ENCODE assay signal across 11 cellular contexts in the genomic region with DNA sequence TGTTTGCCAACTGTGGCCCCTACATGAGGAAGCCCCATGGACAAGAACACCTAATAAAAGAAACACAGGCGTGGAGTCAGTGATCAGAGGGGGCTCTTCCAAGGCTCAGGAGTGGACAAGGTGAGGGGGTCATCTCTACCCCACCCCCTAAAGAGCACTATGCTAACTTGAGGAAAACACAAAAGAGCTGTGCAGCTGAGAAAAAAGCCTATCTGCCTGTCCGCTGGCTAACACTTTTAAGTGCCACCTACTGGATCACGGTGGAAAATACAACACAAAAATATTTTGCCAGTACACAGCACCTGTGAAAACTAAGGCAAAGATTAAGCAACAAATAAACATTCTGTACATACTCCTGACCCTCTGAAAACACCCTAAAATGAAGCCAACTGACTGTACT. TPM values are rescaled to one million over a fixed set of nuclear protein-coding genes. Genes with fewer than 3 reads are reported as not detected.
DNase-seq lines count a peak whose midpoint lies in the region; ATAC-seq, FAIRE-seq and TF ChIP-seq lines count a peak whose summit lies in the region.
"Had no signal": no experiment of that assay in that cellular context is flagged by ENCODE, and none has a peak within 500 bp of the region (broad histone marks: within the 10 kb centered on the region; RNA-seq: fewer than 3 reads in every experiment).

No MANE protein-coding gene starts in this region.

- H3K36me3 Mint-ChIP-seq in astrocyte (ENCODE audit: low read depth, unreplicated experiment), result no peaks in the 10 kb centered on the region
- H3K36me3 Mint-ChIP-seq in mesothelial cell of epicardium, result no peaks in the 10 kb centered on the region
- no peaks in the 10 kb centered on the region for H3K36me3 Mint-ChIP-seq in activated naive CD8-positive, alpha-beta T cell treated with anti-CD3 and anti-CD28 coated beads for 36 hours

- CTCF ChIA-PET in HEK293 (lab: Yijun Ruan, JAX), result interaction anchor here (0.6 to 11.5 kb wide), 11 partner anchors 15 to 830 kb away, joined by 3 to 277 read pairs (median 3); no protein-coding TSS in a partner anchor

- H3K4me3 ChIP-seq in HEK293 (ENCODE audit: low read depth, low read length), result no peak overlapping the region
- no peak overlapping the region for H3K4me3 ChIP-seq in astrocyte (ENCODE audit: insufficient read depth, low read depth, low read length)

- no peak overlapping the region for H3K4me2 ChIP-seq in astrocyte (ENCODE audit: low read length)

- no peak for ATAC-seq in HG02588 (IDR thresholded peaks at IDR 0.05; ENCODE audit: unreplicated experiment)

- no peak overlapping the region for H3K4me3 Mint-ChIP-seq in astrocyte (ENCODE audit: unreplicated experiment)
- H3K4me3 Mint-ChIP-seq in mesothelial cell of epicardium, result no peak overlapping the region
- no peak overlapping the region for H3K4me3 Mint-ChIP-seq in activated naive CD8-positive, alpha-beta T cell treated with anti-CD3 and anti-CD28 coated beads for 36 hours

- in situ Hi-C loops in G401 (cut with HindIII; ENCODE audit: low sequenced_read_pairs), result no loop called here

- H3K27ac ChIP-seq in HEK293 (ENCODE audit: extremely low read depth, low read depth, low read length) (no peak overlapping the region), astrocyte (ENCODE audit: low read depth, low read length) (no peak overlapping the region)
- H3K27ac ChIP-seq: epithelial cell of prostate had no signal

- DNase-seq in G401 (ENCODE audit: low spot score) (peak; percentile 31), astrocyte (ENCODE audit: low read depth) (no peak), mesothelial cell of epicardium (ENCODE audit: low spot score in 2 of 2, unreplicated experiment in 2 of 2) (no peak), GM19238 (ENCODE audit: insufficient read length, low spot score) (no peak), activated T-cell treated with anti-CD3 and anti-CD28 coated beads for 4 hours (no peak)
- DNase-seq in activated naive CD8-positive, alpha-beta T cell treated with anti-CD3 and anti-CD28 coated beads for 36 hours, result no peak
- DNase-seq: stimulated activated CD4-positive, alpha-beta T cell treated with anti-CD3 and anti-CD28 coated beads, Interleukin-4, amount 100 ng/mL, for 4 hours had no signal

- POLR2A ChIA-PET in HEK293 (lab: Yijun Ruan, JAX), result no interaction called here

- H4K20me1 ChIP-seq in astrocyte (ENCODE audit: insufficient read depth, low read length), result no peaks in the 10 kb centered on the region

- no peaks in the 10 kb centered on the region for H3K4me1 Mint-ChIP-seq in astrocyte (ENCODE audit: low read depth, unreplicated experiment)
- H3K4me1 Mint-ChIP-seq in mesothelial cell of epicardium, result peaks cover 5% of the 10 kb centered on the region
- H3K4me1 Mint-ChIP-seq in activated naive CD8-positive, alpha-beta T cell treated with anti-CD3 and anti-CD28 coated beads for 36 hours, result no peaks in the 10 kb centered on the region

- H3K4me1 ChIP-seq in HEK293 (ENCODE audit: control insufficient read depth, insufficient read depth, low read length) (no peaks in the 10 kb centered on the region), astrocyte (ENCODE audit: insufficient read depth, low read length) (no peaks in the 10 kb centered on the region)

- H3K27me3 Mint-ChIP-seq in astrocyte (ENCODE audit: low read depth, unreplicated experiment), result peaks cover 11% of the 10 kb centered on the region
- peaks cover under 1% of the 10 kb centered on the region for H3K27me3 Mint-ChIP-seq in mesothelial cell of epicardium (ENCODE audit: low read depth)
- H3K27me3 Mint-ChIP-seq in activated naive CD8-positive, alpha-beta T cell treated with anti-CD3 and anti-CD28 coated beads for 36 hours, result peaks cover 3% of the 10 kb centered on the region

- H3K9me3 Mint-ChIP-seq in astrocyte (ENCODE audit: unreplicated experiment) (no peaks in the 10 kb centered on the region), mesothelial cell of epicardium (no peaks in the 10 kb centered on the region)
- no peaks in the 10 kb centered on the region for H3K9me3 Mint-ChIP-seq in activated naive CD8-positive, alpha-beta T cell treated with anti-CD3 and anti-CD28 coated beads for 36 hours

- H3K9ac ChIP-seq in astrocyte (ENCODE audit: low read length), result no peak overlapping the region

- no peaks in the 10 kb centered on the region for H3K79me2 ChIP-seq in astrocyte (ENCODE audit: insufficient read depth, low read length)

- H3K9me3 ChIP-seq in HEK293 (ENCODE audit: control insufficient read depth, insufficient read depth, low read depth, low read length), result no peaks in the 10 kb centered on the region
- no peaks in the 10 kb centered on the region for H3K9me3 ChIP-seq in astrocyte (ENCODE audit: insufficient read depth, low read depth, low read length)

- H3K27me3 ChIP-seq in astrocyte (ENCODE audit: insufficient read depth, low read length), result peaks cover 6% of the 10 kb centered on the region

- TF ChIP-seq CTCF in HEK293 (tag by site-specific recombination; IDR thresholded peaks at IDR 0.05), result no peak
- TF ChIP-seq CTCF in astrocyte (IDR thresholded peaks at IDR 0.05; ENCODE audit: insufficient read depth, low read depth, low read length), result peak; percentile 31
- TF ChIP-seq CTCF in mesothelial cell of epicardium (IDR thresholded peaks at IDR 0.05; ENCODE audit: unreplicated experiment), result peak; percentile 46

- FAIRE-seq in astrocyte (lab: Jason Lieb, UNC), result peak; percentile 71

- H3K27ac Mint-ChIP-seq in astrocyte (ENCODE audit: unreplicated experiment) (no peak overlapping the region), mesothelial cell of epicardium (no peak overlapping the region)
- H3K27ac Mint-ChIP-seq in activated naive CD8-positive, alpha-beta T cell treated with anti-CD3 and anti-CD28 coated beads for 36 hours, result no peak overlapping the region

- H3K36me3 ChIP-seq in HEK293 (ENCODE audit: control insufficient read depth in 2 of 2, insufficient read depth in 1 of 2, low read length in 2 of 2), result no peaks in the 10 kb centered on the region
- H3K36me3 ChIP-seq in astrocyte (ENCODE audit: insufficient read depth, low read length), result no peaks in the 10 kb centered on the region

- H2AFZ ChIP-seq in astrocyte (ENCODE audit: low read depth, low read length), result no peak overlapping the region

TF ChIP-seq in HEK293, 187 proteins besides CTCF, POLR2A, EP300 and RAD21:
- TF ChIP-seq ZNF274 (IDR thresholded peaks at IDR 0.05; ENCODE audit: low read length) (no peak), ZNF274 (tag by site-specific recombination; IDR thresholded peaks at IDR 0.05; ENCODE audit: borderline replicate concordance) (no peak), ZNF654 (tag by site-specific recombination; IDR thresholded peaks at IDR 0.05; ENCODE audit: low read depth) (peak; percentile 7; the same call in 1 of the 2 replicates)

RNA-seq across cellular contexts. Expression of a gene that starts 53.1 kb away (rescaled TPM):
- not detected in 2 replicates for total RNA-seq in G401 (2014; rRNA removed; shearing (Covaris generic))
- total RNA-seq in astrocyte, result 3.6 and 6.4 TPM in 2 replicates
- 0.66 to 1.2 TPM (median 0.75 TPM) in 3 replicates for total RNA-seq in mesothelial cell of epicardium
- total RNA-seq in activated naive CD8-positive, alpha-beta T cell treated with anti-CD3 and anti-CD28 coated beads for 36 hours, result not detected
- total RNA-seq: T-helper 2 cell treated with Interferon-gamma antibody and Interleukin-4, amounts not matched to agents 100 ng/mL and 5 ng/mL, for 36 hours had no signal
